Comparison of ENCODE assay signal across 1 cellular context in the genomic region with DNA sequence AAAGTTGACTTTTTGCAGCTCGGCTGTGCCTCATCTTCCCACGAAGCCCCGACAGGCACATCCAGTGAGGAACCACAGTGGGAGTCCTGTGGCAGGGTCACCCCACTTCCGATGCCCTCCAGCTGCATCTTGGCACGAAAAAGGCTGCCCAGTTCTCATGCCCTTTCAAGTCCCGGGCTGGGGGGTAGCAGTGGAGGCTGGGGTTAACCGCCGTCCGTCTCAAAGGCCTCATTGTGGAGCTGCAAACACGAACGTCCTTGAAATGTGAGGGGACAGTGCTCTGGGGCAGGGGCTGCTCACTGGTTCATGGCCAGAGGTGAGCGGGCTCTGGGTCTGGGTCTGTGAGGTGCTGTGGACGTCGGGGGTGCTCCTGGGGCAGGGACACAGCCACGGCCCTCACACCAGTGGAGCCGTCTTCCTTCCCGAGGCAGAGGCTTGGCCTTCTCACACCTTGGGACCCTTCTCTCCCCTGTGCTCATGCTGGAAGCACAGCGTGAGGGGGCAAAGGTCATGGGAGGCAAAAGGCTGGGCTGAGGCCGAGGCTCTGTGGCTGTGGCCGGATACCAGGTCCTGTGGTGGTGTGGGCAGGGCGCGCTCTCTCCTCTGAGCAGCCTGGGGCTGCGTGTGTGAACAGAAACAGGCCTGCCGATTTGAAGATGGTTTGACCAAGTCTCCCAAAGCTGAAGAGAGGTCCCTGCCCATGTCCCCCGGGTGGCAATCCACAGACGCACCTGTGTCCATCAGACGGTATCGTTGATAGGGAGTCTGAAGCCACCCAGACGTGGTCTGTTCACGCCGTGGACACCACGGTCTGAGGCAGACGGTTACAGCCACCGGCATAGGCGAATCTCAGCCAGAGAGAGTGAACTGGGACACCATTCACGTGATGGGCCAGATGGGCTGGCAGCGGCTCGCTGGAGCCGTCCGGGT.
TF ChIP-seq lines count a peak whose summit lies in the region.

No MANE protein-coding gene starts in this region.

TF ChIP-seq in HepG2, 621 proteins besides CTCF, POLR2A, EP300 and RAD21 (continued from another document and continues in another):
- TF ChIP-seq, protein P1, sequence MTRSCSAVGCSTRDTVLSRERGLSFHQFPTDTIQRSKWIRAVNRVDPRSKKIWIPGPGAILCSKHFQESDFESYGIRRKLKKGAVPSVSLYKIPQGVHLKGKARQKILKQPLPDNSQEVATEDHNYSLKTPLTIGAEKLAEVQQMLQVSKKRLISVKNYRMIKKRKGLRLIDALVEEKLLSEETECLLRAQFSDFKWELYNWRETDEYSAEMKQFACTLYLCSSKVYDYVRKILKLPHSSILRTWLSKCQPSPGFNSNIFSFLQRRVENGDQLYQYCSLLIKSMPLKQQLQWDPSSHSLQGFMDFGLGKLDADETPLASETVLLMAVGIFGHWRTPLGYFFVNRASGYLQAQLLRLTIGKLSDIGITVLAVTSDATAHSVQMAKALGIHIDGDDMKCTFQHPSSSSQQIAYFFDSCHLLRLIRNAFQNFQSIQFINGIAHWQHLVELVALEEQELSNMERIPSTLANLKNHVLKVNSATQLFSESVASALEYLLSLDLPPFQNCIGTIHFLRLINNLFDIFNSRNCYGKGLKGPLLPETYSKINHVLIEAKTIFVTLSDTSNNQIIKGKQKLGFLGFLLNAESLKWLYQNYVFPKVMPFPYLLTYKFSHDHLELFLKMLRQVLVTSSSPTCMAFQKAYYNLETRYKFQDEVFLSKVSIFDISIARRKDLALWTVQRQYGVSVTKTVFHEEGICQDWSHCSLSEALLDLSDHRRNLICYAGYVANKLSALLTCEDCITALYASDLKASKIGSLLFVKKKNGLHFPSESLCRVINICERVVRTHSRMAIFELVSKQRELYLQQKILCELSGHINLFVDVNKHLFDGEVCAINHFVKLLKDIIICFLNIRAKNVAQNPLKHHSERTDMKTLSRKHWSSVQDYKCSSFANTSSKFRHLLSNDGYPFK (CRISPR knock-in tag; IDR thresholded peaks at IDR 0.05; ENCODE audit: borderline replicate concordance), result peak; percentile 73; the same call in 1 of the 2 replicates
- TF ChIP-seq PHF20 (CRISPR knock-in tag; IDR thresholded peaks at IDR 0.05) (no peak), ZFP82 (CRISPR knock-in tag; IDR thresholded peaks at IDR 0.05; ENCODE audit: borderline replicate concordance) (no peak), ZNF567 (CRISPR knock-in tag; IDR thresholded peaks at IDR 0.05; ENCODE audit: borderline replicate concordance) (peak; percentile 75; the same call in 1 of the 2 replicates), TBX2 (CRISPR knock-in tag; IDR thresholded peaks at IDR 0.05; ENCODE audit: borderline replicate concordance) (peak; percentile 91), ETV5 (CRISPR knock-in tag; IDR thresholded peaks at IDR 0.05; ENCODE audit: borderline replicate concordance) (peak; percentile 75; the same call in 1 of the 2 replicates), YEATS4 (CRISPR knock-in tag; IDR thresholded peaks at IDR 0.05; ENCODE audit: borderline replicate concordance) (peak; percentile 81; the same call in 1 of the 2 replicates), ZFP36L1 (CRISPR knock-in tag; IDR thresholded peaks at IDR 0.05) (peak; percentile 97), RBFOX2 (IDR thresholded peaks at IDR 0.05; ENCODE audit: low read depth, low read length) (peak; percentile 74), ZNF234 (CRISPR knock-in tag; conservative IDR thresholded peaks at IDR 0.05) (no peak), ZNF782 (CRISPR knock-in tag; IDR thresholded peaks at IDR 0.05; ENCODE audit: borderline replicate concordance) (peak; percentile 55; the same call in 1 of the 2 replicates), ZNF557 (CRISPR knock-in tag; IDR thresholded peaks at IDR 0.05) (peak; percentile 92), TCF12 (IDR thresholded peaks at IDR 0.05) (no peak), TCF12 (CRISPR knock-in tag; IDR thresholded peaks at IDR 0.05) (peak; percentile 72; the same call in 1 of the 2 replicates), RXRB (CRISPR knock-in tag; IDR thresholded peaks at IDR 0.05; ENCODE audit: borderline replicate concordance) (peak; percentile 80), ZNF331 (CRISPR knock-in tag; IDR thresholded peaks at IDR 0.05) (peak; percentile 48), PHF5A (CRISPR knock-in tag; IDR thresholded peaks at IDR 0.05; ENCODE audit: low read depth, unreplicated experiment) (peak; percentile 53), ZNF296 (CRISPR knock-in tag; conservative IDR thresholded peaks at IDR 0.05) (peak; percentile 83), ARID2 (CRISPR knock-in tag; IDR thresholded peaks at IDR 0.05; ENCODE audit: borderline replicate concordance) (0 out of 2 replicates have a peak, but pooled peaks have one; percentile 55), FOXO1 (CRISPR knock-in tag; IDR thresholded peaks at IDR 0.05) (peak; percentile 11; the same call in 1 of the 2 replicates), GTF3A (CRISPR knock-in tag; conservative IDR thresholded peaks at IDR 0.05) (peak; percentile 50; the same call in 1 of the 2 replicates), KLF13 (CRISPR knock-in tag; IDR thresholded peaks at IDR 0.05) (peak; percentile 90), NR2F6 (IDR thresholded peaks at IDR 0.05) (peak; percentile 95), NR2F6 (CRISPR knock-in tag; IDR thresholded peaks at IDR 0.05) (peak; percentile 98), ZNF772 (CRISPR knock-in tag; IDR thresholded peaks at IDR 0.05) (peak; percentile 81), ZNF274 (CRISPR knock-in tag; IDR thresholded peaks at IDR 0.05) (peak; percentile 99), ZNF10 (CRISPR knock-in tag; IDR thresholded peaks at IDR 0.05; ENCODE audit: borderline replicate concordance, low read depth) (no peak), KLF6 (CRISPR knock-in tag; IDR thresholded peaks at IDR 0.05) (no peak), ZNF432 (CRISPR knock-in tag; IDR thresholded peaks at IDR 0.05; ENCODE audit: borderline replicate concordance) (0 out of 2 replicates have a peak, but pooled peaks have one; percentile 88), MEIS1 (CRISPR knock-in tag; IDR thresholded peaks at IDR 0.05; ENCODE audit: borderline replicate concordance) (peak; percentile 48; the same call in 1 of the 2 replicates), ZNF749 (CRISPR knock-in tag; IDR thresholded peaks at IDR 0.05; ENCODE audit: borderline replicate concordance) (peak; percentile 95; the same call in 1 of the 2 replicates), MIER2 (CRISPR knock-in tag; IDR thresholded peaks at IDR 0.05) (0 out of 2 replicates have a peak, but pooled peaks have one; percentile 9), HNRNPH1 (optimal IDR thresholded peaks at IDR 0.05; ENCODE audit: low read depth, low read length) (peak; percentile 20), ZFP1 (CRISPR knock-in tag; IDR thresholded peaks at IDR 0.05) (no peak), RARA (CRISPR knock-in tag; IDR thresholded peaks at IDR 0.05) (peak; percentile 68), KLF16 (CRISPR knock-in tag; IDR thresholded peaks at IDR 0.05) (peak; percentile 63 to 84; a peak in 2 of 4 replicates), TEAD2 (CRISPR knock-in tag; IDR thresholded peaks at IDR 0.05) (peak; percentile 48; the same call in 1 of the 2 replicates)
- TF ChIP-seq, protein P2, sequence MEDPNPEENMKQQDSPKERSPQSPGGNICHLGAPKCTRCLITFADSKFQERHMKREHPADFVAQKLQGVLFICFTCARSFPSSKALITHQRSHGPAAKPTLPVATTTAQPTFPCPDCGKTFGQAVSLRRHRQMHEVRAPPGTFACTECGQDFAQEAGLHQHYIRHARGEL (CRISPR knock-in tag; IDR thresholded peaks at IDR 0.05), result peak; percentile 82; the same call in 1 of the 2 replicates
- TF ChIP-seq, protein P3, sequence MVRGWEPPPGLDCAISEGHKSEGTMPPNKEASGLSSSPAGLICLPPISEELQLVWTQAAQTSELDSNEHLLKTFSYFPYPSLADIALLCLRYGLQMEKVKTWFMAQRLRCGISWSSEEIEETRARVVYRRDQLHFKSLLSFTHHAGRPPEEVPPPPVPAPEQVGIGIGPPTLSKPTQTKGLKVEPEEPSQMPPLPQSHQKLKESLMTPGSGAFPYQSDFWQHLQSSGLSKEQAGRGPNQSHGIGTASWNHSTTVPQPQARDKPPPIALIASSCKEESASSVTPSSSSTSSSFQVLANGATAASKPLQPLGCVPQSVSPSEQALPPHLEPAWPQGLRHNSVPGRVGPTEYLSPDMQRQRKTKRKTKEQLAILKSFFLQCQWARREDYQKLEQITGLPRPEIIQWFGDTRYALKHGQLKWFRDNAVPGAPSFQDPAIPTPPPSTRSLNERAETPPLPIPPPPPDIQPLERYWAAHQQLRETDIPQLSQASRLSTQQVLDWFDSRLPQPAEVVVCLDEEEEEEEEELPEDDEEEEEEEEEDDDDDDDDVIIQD (CRISPR knock-in tag; IDR thresholded peaks at IDR 0.05; ENCODE audit: low read depth), result peak; percentile 20; the same call in 1 of the 2 replicates
- TF ChIP-seq, protein P4, sequence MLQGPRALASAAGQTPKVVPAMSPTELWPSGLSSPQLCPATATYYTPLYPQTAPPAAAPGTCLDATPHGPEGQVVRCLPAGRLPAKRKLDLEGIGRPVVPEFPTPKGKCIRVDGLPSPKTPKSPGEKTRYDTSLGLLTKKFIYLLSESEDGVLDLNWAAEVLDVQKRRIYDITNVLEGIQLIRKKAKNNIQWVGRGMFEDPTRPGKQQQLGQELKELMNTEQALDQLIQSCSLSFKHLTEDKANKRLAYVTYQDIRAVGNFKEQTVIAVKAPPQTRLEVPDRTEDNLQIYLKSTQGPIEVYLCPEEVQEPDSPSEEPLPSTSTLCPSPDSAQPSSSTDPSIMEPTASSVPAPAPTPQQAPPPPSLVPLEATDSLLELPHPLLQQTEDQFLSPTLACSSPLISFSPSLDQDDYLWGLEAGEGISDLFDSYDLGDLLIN (CRISPR knock-in tag; IDR thresholded peaks at IDR 0.05; ENCODE audit: borderline replicate concordance), result peak; percentile 78; the same call in 1 of the 2 replicates
- TF ChIP-seq, protein P5, sequence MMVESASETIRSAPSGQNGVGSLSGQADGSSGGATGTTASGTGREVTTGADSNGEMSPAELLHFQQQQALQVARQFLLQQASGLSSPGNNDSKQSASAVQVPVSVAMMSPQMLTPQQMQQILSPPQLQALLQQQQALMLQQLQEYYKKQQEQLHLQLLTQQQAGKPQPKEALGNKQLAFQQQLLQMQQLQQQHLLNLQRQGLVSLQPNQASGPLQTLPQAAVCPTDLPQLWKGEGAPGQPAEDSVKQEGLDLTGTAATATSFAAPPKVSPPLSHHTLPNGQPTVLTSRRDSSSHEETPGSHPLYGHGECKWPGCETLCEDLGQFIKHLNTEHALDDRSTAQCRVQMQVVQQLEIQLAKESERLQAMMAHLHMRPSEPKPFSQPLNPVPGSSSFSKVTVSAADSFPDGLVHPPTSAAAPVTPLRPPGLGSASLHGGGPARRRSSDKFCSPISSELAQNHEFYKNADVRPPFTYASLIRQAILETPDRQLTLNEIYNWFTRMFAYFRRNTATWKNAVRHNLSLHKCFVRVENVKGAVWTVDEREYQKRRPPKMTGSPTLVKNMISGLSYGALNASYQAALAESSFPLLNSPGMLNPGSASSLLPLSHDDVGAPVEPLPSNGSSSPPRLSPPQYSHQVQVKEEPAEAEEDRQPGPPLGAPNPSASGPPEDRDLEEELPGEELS (CRISPR knock-in tag; IDR thresholded peaks at IDR 0.05), result peak; percentile 72
- TF ChIP-seq, protein P6, sequence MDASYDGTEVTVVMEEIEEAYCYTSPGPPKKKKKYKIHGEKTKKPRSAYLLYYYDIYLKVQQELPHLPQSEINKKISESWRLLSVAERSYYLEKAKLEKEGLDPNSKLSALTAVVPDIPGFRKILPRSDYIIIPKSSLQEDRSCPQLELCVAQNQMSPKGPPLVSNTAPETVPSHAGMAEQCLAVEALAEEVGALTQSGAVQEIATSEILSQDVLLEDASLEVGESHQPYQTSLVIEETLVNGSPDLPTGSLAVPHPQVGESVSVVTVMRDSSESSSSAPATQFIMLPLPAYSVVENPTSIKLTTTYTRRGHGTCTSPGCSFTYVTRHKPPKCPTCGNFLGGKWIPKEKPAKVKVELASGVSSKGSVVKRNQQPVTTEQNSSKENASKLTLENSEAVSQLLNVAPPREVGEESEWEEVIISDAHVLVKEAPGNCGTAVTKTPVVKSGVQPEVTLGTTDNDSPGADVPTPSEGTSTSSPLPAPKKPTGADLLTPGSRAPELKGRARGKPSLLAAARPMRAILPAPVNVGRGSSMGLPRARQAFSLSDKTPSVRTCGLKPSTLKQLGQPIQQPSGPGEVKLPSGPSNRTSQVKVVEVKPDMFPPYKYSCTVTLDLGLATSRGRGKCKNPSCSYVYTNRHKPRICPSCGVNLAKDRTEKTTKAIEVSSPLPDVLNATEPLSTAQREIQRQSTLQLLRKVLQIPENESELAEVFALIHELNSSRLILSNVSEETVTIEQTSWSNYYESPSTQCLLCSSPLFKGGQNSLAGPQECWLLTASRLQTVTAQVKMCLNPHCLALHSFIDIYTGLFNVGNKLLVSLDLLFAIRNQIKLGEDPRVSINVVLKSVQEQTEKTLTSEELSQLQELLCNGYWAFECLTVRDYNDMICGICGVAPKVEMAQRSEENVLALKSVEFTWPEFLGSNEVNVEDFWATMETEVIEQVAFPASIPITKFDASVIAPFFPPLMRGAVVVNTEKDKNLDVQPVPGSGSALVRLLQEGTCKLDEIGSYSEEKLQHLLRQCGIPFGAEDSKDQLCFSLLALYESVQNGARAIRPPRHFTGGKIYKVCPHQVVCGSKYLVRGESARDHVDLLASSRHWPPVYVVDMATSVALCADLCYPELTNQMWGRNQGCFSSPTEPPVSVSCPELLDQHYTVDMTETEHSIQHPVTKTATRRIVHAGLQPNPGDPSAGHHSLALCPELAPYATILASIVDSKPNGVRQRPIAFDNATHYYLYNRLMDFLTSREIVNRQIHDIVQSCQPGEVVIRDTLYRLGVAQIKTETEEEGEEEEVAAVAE (CRISPR knock-in tag; IDR thresholded peaks at IDR 0.05; ENCODE audit: borderline replicate concordance), result peak; percentile 53; the same call in 1 of the 2 replicates
- TF ChIP-seq, protein P7, sequence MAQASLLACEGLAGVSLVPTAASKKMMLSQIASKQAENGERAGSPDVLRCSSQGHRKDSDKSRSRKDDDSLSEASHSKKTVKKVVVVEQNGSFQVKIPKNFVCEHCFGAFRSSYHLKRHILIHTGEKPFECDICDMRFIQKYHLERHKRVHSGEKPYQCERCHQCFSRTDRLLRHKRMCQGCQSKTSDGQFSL (CRISPR knock-in tag; IDR thresholded peaks at IDR 0.05), result peak; percentile 64; the same call in 1 of the 2 replicates
- TF ChIP-seq, protein P8, sequence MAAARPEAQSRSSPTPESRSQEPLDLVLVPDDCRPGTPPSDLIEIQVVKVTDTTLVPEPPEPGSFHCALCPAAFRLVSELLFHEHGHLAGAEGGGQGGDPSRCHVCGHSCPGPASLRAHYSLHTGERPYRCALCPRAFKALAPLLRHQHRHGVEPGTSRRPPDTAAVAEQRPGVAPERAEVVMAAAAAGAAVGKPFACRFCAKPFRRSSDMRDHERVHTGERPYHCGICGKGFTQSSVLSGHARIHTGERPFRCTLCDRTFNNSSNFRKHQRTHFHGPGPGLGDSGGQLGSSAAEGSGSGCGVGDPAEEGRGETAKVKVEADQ (CRISPR knock-in tag; IDR thresholded peaks at IDR 0.05; ENCODE audit: borderline replicate concordance), result peak; percentile 84
